1 cellular context compared by ENCODE assay signal in the genomic region with DNA sequence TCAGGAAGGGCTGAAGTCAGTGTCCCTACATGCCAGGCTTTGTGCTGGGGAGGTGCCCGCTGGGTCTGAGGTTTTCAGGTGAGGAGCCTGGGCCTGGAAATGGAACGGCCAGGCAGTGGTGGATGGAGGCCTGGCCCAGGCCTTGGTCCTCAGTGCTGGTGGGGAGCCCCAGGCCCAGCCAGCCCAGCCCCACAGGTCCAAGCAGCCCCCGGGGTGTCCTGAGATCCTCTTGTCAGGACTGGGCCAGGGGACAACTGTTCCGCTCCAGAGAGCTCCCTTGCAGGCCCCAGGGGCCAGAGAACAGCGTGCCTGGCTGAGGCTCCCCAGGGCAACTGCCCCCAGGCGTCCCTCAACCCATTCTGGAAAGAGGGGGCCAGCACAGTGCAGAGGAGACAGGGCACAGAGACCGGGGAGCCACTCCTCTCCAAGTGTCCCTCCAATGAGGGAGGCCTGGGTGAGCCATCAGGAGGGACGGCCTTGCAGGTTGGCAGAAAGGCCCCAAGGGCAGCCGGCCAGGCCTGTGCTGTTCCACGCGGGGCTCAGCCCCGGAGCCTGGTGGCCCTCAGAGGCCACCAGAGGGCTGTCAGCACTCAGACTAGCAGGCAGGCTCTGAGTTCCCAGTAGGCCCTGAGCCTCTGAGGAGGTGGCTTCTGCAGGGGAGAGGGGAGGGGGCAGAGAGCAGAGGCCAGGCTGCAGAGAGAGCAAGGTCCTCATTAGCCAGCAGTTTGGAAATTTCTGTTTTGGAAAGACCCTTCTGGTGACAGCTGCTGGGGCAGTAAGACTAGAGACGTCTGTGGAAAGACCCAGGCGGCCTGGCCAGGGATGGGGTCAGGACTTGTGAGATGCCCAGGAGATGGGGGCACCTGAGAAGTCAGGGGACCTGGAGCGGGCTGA.
TF ChIP-seq lines count a peak whose summit lies in the region.

No MANE protein-coding gene starts in this region.

TF ChIP-seq in HepG2, 621 proteins besides CTCF, POLR2A, EP300 and RAD21 (continued from another document and continues in another):
- TF ChIP-seq, protein P1, sequence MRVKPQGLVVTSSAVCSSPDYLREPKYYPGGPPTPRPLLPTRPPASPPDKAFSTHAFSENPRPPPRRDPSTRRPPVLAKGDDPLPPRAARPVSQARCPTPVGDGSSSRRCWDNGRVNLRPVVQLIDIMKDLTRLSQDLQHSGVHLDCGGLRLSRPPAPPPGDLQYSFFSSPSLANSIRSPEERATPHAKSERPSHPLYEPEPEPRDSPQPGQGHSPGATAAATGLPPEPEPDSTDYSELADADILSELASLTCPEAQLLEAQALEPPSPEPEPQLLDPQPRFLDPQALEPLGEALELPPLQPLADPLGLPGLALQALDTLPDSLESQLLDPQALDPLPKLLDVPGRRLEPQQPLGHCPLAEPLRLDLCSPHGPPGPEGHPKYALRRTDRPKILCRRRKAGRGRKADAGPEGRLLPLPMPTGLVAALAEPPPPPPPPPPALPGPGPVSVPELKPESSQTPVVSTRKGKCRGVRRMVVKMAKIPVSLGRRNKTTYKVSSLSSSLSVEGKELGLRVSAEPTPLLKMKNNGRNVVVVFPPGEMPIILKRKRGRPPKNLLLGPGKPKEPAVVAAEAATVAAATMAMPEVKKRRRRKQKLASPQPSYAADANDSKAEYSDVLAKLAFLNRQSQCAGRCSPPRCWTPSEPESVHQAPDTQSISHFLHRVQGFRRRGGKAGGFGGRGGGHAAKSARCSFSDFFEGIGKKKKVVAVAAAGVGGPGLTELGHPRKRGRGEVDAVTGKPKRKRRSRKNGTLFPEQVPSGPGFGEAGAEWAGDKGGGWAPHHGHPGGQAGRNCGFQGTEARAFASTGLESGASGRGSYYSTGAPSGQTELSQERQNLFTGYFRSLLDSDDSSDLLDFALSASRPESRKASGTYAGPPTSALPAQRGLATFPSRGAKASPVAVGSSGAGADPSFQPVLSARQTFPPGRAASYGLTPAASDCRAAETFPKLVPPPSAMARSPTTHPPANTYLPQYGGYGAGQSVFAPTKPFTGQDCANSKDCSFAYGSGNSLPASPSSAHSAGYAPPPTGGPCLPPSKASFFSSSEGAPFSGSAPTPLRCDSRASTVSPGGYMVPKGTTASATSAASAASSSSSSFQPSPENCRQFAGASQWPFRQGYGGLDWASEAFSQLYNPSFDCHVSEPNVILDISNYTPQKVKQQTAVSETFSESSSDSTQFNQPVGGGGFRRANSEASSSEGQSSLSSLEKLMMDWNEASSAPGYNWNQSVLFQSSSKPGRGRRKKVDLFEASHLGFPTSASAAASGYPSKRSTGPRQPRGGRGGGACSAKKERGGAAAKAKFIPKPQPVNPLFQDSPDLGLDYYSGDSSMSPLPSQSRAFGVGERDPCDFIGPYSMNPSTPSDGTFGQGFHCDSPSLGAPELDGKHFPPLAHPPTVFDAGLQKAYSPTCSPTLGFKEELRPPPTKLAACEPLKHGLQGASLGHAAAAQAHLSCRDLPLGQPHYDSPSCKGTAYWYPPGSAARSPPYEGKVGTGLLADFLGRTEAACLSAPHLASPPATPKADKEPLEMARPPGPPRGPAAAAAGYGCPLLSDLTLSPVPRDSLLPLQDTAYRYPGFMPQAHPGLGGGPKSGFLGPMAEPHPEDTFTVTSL (CRISPR knock-in tag; IDR thresholded peaks at IDR 0.05; ENCODE audit: borderline replicate concordance) = no peak
- TF ChIP-seq CENPT (CRISPR knock-in tag; IDR thresholded peaks at IDR 0.05; ENCODE audit: low read depth) (no peak), TAF1 (CRISPR knock-in tag; IDR thresholded peaks at IDR 0.05) (peak; percentile 37; the same call in 1 of the 2 replicates), HNRNPK (IDR thresholded peaks at IDR 0.05; ENCODE audit: low read depth, low read length, poor library complexity, severe bottlenecking) (no peak), ZNF598 (CRISPR knock-in tag; IDR thresholded peaks at IDR 0.05; ENCODE audit: borderline replicate concordance) (peak; percentile 58; the same call in 1 of the 2 replicates), ZNF232 (CRISPR knock-in tag; IDR thresholded peaks at IDR 0.05; ENCODE audit: borderline replicate concordance) (0 out of 2 replicates have a peak, but pooled peaks have one; percentile 30), ZNF281 (CRISPR knock-in tag; IDR thresholded peaks at IDR 0.05; ENCODE audit: borderline replicate concordance) (no peak), ZNF446 (CRISPR knock-in tag; IDR thresholded peaks at IDR 0.05) (no peak), SALL1 (CRISPR knock-in tag; IDR thresholded peaks at IDR 0.05) (peak; percentile 73), ZNF746 (CRISPR knock-in tag; IDR thresholded peaks at IDR 0.05) (no peak), SRSF9 (IDR thresholded peaks at IDR 0.05; ENCODE audit: borderline replicate concordance, insufficient read depth, low read depth, low read length, poor library complexity, severe bottlenecking) (no peak), ATM (IDR thresholded peaks at IDR 0.05; ENCODE audit: borderline replicate concordance) (no peak), ZBTB1 (CRISPR knock-in tag; IDR thresholded peaks at IDR 0.05; ENCODE audit: borderline replicate concordance) (no peak), HOXA5 (CRISPR knock-in tag; IDR thresholded peaks at IDR 0.05) (no peak), BHLHE40 (IDR thresholded peaks at IDR 0.05; ENCODE audit: low read length) (no peak), ZNF382 (CRISPR knock-in tag; IDR thresholded peaks at IDR 0.05; ENCODE audit: borderline replicate concordance) (no peak), TBP (CRISPR knock-in tag; IDR thresholded peaks at IDR 0.05) (no peak), MAFG (CRISPR knock-in tag; IDR thresholded peaks at IDR 0.05) (no peak), ZNF468 (CRISPR knock-in tag; IDR thresholded peaks at IDR 0.05) (no peak), ZUFSP (CRISPR knock-in tag; IDR thresholded peaks at IDR 0.05; ENCODE audit: borderline replicate concordance) (no peak), KAT2B (IDR thresholded peaks at IDR 0.05; ENCODE audit: borderline replicate concordance, low read depth, low read length) (no peak), ZNF264 (CRISPR knock-in tag; IDR thresholded peaks at IDR 0.05) (no peak), GATAD2A (CRISPR knock-in tag; IDR thresholded peaks at IDR 0.05) (peak; percentile 70), CBX5 (CRISPR knock-in tag; IDR thresholded peaks at IDR 0.05; ENCODE audit: borderline replicate concordance) (no peak), RBFOX2 (IDR thresholded peaks at IDR 0.05; ENCODE audit: low read depth, low read length) (peak; percentile 51; the same call in 1 of the 2 replicates), ZNF253 (CRISPR knock-in tag; IDR thresholded peaks at IDR 0.05; ENCODE audit: borderline replicate concordance) (0 out of 2 replicates have a peak, but pooled peaks have one; percentile 67), TCF7L2 (IDR thresholded peaks at IDR 0.05; ENCODE audit: low read depth, low read length) (no peak), SOX6 (IDR thresholded peaks at IDR 0.05) (no peak), SOX6 (CRISPR knock-in tag; IDR thresholded peaks at IDR 0.05) (no peak; the same call in 1 of the 2 replicates), ZNF558 (CRISPR knock-in tag; IDR thresholded peaks at IDR 0.05; ENCODE audit: borderline replicate concordance) (no peak), ZNF180 (CRISPR knock-in tag; IDR thresholded peaks at IDR 0.05; ENCODE audit: borderline replicate concordance, low read depth) (no peak)
- TF ChIP-seq, protein P2, sequence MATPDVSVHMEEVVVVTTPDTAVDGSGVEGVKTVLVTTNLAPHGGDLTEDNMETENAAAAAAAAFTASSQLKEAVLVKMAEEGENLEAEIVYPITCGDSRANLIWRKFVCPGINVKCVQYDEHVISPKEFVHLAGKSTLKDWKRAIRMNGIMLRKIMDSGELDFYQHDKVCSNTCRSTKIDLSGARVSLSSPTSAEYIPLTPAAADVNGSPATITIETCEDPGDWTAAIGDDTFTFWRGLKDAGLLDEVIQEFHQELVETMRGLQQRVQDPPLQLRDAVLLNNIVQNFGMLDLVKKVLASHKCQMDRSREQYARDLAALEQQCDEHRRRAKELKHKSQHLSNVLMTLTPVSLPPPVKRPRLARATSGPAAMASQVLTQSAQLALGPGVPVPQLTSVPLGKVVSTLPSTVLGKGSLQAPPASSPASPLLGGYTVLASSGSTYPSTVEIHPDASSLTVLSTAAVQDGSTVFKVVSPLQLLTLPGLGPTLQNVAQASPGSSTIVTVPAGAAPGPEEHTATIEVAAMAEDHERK (CRISPR knock-in tag; IDR thresholded peaks at IDR 0.05; ENCODE audit: low read depth) = no peak
- TF ChIP-seq, protein P3, sequence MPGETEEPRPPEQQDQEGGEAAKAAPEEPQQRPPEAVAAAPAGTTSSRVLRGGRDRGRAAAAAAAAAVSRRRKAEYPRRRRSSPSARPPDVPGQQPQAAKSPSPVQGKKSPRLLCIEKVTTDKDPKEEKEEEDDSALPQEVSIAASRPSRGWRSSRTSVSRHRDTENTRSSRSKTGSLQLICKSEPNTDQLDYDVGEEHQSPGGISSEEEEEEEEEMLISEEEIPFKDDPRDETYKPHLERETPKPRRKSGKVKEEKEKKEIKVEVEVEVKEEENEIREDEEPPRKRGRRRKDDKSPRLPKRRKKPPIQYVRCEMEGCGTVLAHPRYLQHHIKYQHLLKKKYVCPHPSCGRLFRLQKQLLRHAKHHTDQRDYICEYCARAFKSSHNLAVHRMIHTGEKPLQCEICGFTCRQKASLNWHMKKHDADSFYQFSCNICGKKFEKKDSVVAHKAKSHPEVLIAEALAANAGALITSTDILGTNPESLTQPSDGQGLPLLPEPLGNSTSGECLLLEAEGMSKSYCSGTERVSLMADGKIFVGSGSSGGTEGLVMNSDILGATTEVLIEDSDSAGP (CRISPR knock-in tag; IDR thresholded peaks at IDR 0.05; ENCODE audit: borderline replicate concordance) = peak; percentile 64; the same call in 1 of the 2 replicates
- TF ChIP-seq, protein P4, sequence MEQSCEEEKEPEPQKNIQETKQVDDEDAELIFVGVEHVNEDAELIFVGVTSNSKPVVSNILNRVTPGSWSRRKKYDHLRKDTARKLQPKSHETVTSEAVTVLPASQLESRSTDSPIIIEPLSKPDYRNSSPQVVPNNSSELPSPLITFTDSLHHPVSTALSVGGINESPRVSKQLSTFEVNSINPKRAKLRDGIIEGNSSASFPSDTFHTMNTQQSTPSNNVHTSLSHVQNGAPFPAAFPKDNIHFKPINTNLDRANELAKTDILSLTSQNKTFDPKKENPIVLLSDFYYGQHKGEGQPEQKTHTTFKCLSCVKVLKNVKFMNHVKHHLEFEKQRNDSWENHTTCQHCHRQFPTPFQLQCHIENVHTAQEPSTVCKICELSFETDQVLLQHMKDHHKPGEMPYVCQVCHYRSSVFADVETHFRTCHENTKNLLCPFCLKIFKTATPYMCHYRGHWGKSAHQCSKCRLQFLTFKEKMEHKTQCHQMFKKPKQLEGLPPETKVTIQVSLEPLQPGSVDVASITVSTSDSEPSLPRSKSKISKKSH (CRISPR knock-in tag; IDR thresholded peaks at IDR 0.05; ENCODE audit: borderline replicate concordance) = no peak; the same call in 1 of the 2 replicates
- TF ChIP-seq, protein P5, sequence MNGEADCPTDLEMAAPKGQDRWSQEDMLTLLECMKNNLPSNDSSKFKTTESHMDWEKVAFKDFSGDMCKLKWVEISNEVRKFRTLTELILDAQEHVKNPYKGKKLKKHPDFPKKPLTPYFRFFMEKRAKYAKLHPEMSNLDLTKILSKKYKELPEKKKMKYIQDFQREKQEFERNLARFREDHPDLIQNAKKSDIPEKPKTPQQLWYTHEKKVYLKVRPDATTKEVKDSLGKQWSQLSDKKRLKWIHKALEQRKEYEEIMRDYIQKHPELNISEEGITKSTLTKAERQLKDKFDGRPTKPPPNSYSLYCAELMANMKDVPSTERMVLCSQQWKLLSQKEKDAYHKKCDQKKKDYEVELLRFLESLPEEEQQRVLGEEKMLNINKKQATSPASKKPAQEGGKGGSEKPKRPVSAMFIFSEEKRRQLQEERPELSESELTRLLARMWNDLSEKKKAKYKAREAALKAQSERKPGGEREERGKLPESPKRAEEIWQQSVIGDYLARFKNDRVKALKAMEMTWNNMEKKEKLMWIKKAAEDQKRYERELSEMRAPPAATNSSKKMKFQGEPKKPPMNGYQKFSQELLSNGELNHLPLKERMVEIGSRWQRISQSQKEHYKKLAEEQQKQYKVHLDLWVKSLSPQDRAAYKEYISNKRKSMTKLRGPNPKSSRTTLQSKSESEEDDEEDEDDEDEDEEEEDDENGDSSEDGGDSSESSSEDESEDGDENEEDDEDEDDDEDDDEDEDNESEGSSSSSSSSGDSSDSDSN (CRISPR knock-in tag; IDR thresholded peaks at IDR 0.05) = peak; percentile 79
- TF ChIP-seq, protein P6, sequence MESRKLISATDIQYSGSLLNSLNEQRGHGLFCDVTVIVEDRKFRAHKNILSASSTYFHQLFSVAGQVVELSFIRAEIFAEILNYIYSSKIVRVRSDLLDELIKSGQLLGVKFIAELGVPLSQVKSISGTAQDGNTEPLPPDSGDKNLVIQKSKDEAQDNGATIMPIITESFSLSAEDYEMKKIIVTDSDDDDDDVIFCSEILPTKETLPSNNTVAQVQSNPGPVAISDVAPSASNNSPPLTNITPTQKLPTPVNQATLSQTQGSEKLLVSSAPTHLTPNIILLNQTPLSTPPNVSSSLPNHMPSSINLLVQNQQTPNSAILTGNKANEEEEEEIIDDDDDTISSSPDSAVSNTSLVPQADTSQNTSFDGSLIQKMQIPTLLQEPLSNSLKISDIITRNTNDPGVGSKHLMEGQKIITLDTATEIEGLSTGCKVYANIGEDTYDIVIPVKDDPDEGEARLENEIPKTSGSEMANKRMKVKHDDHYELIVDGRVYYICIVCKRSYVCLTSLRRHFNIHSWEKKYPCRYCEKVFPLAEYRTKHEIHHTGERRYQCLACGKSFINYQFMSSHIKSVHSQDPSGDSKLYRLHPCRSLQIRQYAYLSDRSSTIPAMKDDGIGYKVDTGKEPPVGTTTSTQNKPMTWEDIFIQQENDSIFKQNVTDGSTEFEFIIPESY (CRISPR knock-in tag; IDR thresholded peaks at IDR 0.05) = no peak
